Comparison of ENCODE assay signal across 19 cellular contexts in the genomic region with DNA sequence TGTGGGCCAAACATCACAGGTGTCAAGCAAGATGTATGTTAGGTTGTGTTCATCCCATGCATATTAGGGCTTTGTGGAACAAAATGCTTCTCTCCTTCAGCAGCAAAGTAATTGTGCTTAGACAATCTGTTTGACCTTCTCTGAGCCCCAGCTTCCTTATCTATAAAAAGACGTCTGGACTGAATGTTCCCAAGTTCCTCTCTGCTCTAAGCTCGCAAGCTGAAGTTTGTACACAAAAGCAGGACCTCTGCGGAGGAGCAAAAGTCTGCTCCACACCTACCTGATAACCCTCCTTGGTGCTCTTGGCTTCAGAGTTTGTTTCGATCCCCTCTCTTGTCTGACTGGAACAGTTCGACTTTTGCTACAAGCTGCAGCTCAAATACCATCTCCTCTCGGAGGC.
"Had no signal": no experiment of that assay in that cellular context is flagged by ENCODE, and none has a peak within 500 bp of the region (broad histone marks: within the 10 kb centered on the region; RNA-seq: fewer than 3 reads in every experiment).

No MANE protein-coding gene starts in this region.

- H3K4me3 ChIP-seq: esophagus squamous epithelium, lung, SJSA1, skin epidermis, stomach had no signal

- H3K27me3 ChIP-seq: SJSA1 had no signal

- H3K27ac ChIP-seq: brain microvascular endothelial cell, esophagus squamous epithelium, SJSA1, skin epidermis, stomach had no signal

- ATAC-seq: activated CD4-positive, alpha-beta T cell treated with anti-CD3 and anti-CD28 coated beads for 36 hours; left colon; naive thymus-derived CD4-positive, alpha-beta T cell had no signal

- H3K4me3 Mint-ChIP-seq: activated CD4-positive, alpha-beta memory T cell treated with anti-CD3 and anti-CD28 coated beads for 36 hours; activated CD4-positive, alpha-beta T cell treated with anti-CD3 and anti-CD28 coated beads for 36 hours; activated naive CD8-positive, alpha-beta T cell treated with anti-CD3 and anti-CD28 coated beads, Interleukin-2, amount 10 ng/mL, durations not matched to agents 7 days and 5 days; activated T-helper 1 cell treated with anti-CD3 and anti-CD28 coated beads, Interleukin-12 subunit alpha, Interleukin-12 subunit beta, Interleukin-2, Interleukin-4 antibody, amounts not matched to agents 30 ng/mL and 10 ng/mL and 1 ng/mL, durations not matched to agents 14 hours and 24 hours and 36 hours; immature natural killer cell; naive thymus-derived CD4-positive, alpha-beta T cell had no signal

- H3K27me3 Mint-ChIP-seq: activated CD4-positive, alpha-beta memory T cell treated with anti-CD3 and anti-CD28 coated beads for 36 hours; activated CD4-positive, alpha-beta T cell treated with anti-CD3 and anti-CD28 coated beads for 36 hours had no signal

- H3K4me1 ChIP-seq: SJSA1 had no signal

- H3K9me3 ChIP-seq: esophagus squamous epithelium, SJSA1, stomach had no signal

- H3K4me1 Mint-ChIP-seq: activated naive CD8-positive, alpha-beta T cell treated with anti-CD3 and anti-CD28 coated beads, Interleukin-2, amount 10 ng/mL, durations not matched to agents 7 days and 5 days; immature natural killer cell had no signal

- H3K36me3 Mint-ChIP-seq: activated CD4-positive, alpha-beta memory T cell treated with anti-CD3 and anti-CD28 coated beads for 36 hours; activated naive CD8-positive, alpha-beta T cell treated with anti-CD3 and anti-CD28 coated beads, Interleukin-2, amount 10 ng/mL, durations not matched to agents 7 days and 5 days; immature natural killer cell had no signal

- H3K9me3 Mint-ChIP-seq: activated CD4-positive, alpha-beta memory T cell treated with anti-CD3 and anti-CD28 coated beads for 36 hours; activated naive CD8-positive, alpha-beta T cell treated with anti-CD3 and anti-CD28 coated beads, Interleukin-2, amount 10 ng/mL, durations not matched to agents 7 days and 5 days; activated T-helper 1 cell treated with anti-CD3 and anti-CD28 coated beads, Interleukin-12 subunit alpha, Interleukin-12 subunit beta, Interleukin-2, Interleukin-4 antibody, amounts not matched to agents 30 ng/mL and 10 ng/mL and 1 ng/mL, durations not matched to agents 14 hours and 24 hours and 36 hours; immature natural killer cell had no signal

- DNase-seq: activated CD4-positive, alpha-beta memory T cell treated with anti-CD3 and anti-CD28 coated beads for 36 hours; activated CD4-positive, alpha-beta T cell treated with anti-CD3 and anti-CD28 coated beads for 36 hours; activated naive CD4-positive, alpha-beta T cell; activated naive CD8-positive, alpha-beta T cell treated with anti-CD3 and anti-CD28 coated beads, Interleukin-2, amount 10 ng/mL, durations not matched to agents 7 days and 5 days; brain microvascular endothelial cell; effector CD8-positive, alpha-beta T cell; esophagus squamous epithelium; foreskin fibroblast; head of caudate nucleus; immature natural killer cell; left colon; naive thymus-derived CD4-positive, alpha-beta T cell; posterior cingulate gyrus; stomach; SW 1271 had no signal

- H3K27ac Mint-ChIP-seq: activated CD4-positive, alpha-beta memory T cell treated with anti-CD3 and anti-CD28 coated beads for 36 hours; activated CD4-positive, alpha-beta T cell treated with anti-CD3 and anti-CD28 coated beads for 36 hours; activated naive CD8-positive, alpha-beta T cell treated with anti-CD3 and anti-CD28 coated beads, Interleukin-2, amount 10 ng/mL, durations not matched to agents 7 days and 5 days; activated T-helper 1 cell treated with anti-CD3 and anti-CD28 coated beads, Interleukin-12 subunit alpha, Interleukin-12 subunit beta, Interleukin-2, Interleukin-4 antibody, amounts not matched to agents 30 ng/mL and 10 ng/mL and 1 ng/mL, durations not matched to agents 14 hours and 24 hours and 36 hours; immature natural killer cell had no signal

- H3K36me3 ChIP-seq: brain microvascular endothelial cell, esophagus squamous epithelium, SJSA1, stomach had no signal
